In the genomic region with DNA sequence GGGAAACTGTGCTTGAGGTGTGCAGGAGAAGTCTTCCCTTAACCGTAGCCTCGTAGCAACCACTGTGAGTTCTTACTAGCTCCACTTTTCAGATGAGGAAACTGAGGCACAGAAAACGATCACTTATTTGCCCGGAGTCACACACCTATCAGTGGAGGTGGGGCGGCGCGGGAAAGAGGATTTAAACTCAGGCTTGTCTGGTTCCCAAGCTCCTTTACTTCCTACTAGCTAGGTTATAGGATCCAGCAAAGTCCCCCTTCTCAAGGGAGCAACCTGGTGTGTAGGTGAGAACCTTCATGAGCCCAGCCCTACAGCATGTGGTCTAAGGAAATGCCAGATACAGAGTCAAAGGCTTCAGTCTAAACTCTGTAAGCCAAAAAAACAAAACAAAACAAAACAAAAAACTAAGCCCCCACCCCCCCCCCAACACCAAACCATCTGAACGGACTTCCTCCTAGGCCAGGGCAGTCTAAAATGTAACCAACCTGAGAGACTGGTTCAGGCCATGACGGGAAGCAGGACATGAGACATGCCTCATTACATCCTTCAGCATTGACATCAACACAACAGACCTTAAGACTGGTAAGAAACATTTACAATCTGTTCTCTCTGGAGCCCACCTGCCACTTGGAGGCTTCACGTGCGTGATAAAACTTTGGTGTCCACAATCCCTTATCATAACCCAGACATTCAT, we compare ENCODE assay signal across 9 cellular contexts. TPM values are rescaled to one million over a fixed set of nuclear protein-coding genes. Genes with fewer than 3 reads are reported as not detected.
DNase-seq lines count a peak whose midpoint lies in the region; ATAC-seq, FAIRE-seq and TF ChIP-seq lines count a peak whose summit lies in the region.
"Had no signal": no experiment of that assay in that cellular context is flagged by ENCODE, and none has a peak within 500 bp of the region (broad histone marks: within the 10 kb centered on the region; RNA-seq: fewer than 3 reads in every experiment).

No MANE protein-coding gene starts in this region.

- H3K4me1 ChIP-seq in A549 (peaks cover 36% of the 10 kb centered on the region), K562 (replicated peaks in 1 of 2; ENCODE audit: control insufficient read depth in 2 of 2, insufficient read depth in 2 of 2, low read length in 2 of 2) (peaks cover 19 to 23% of the 10 kb centered on the region in 2 experiments), lower lobe of right lung (peaks cover 33% of the 10 kb centered on the region), urinary bladder (ENCODE audit: insufficient read depth) (no peaks in the 10 kb centered on the region)

- POLR2A ChIA-PET in A549 (lab: Yijun Ruan, JAX) (interaction anchor here (0.8 to 1.2 kb wide), 2 partner anchors 14 to 26 kb away, joined by 3 to 5 read pairs; a partner anchor contains a TSS), K562 (lab: Yijun Ruan, JAX) (interaction anchor here (0.5 to 4.2 kb wide), 12 partner anchors 10 to 895 kb away, joined by 3 to 33 read pairs (median 3); a partner anchor contains a TSS)

- H3K79me2 ChIP-seq in K562 (ENCODE audit: control insufficient read depth, insufficient read depth, low read length), result peaks cover 49% of the 10 kb centered on the region

- in situ Hi-C loops in K562 (cut with MboI), result no loop called here

- ATAC-seq in A549 (peak; percentile 3 to 12; a peak in 3 of 6 replicates), K562 (peak; percentile 0; the same call in 1 of the 3 replicates), lower lobe of right lung (peak in 1 of 2 donors; percentile 1), GM18873 (IDR thresholded peaks at IDR 0.05; ENCODE audit: low FRiP score, unreplicated experiment) (no peak)

- no peaks in the 10 kb centered on the region for H3K27me3 ChIP-seq in K562 (ENCODE audit: control insufficient read depth in 2 of 2, insufficient read depth in 2 of 2, low read length in 2 of 2)
- H3K27me3 ChIP-seq in lower lobe of right lung (ENCODE audit: low read depth), result no peaks in the 10 kb centered on the region

- H3K27ac ChIP-seq in A549, result peak overlapping the region; percentile 96 to 99
- peak overlapping the region; percentile 88 for H3K27ac ChIP-seq in K562 (ENCODE audit: extremely low read depth, low read depth, low read length)
- H3K27ac ChIP-seq in lower lobe of right lung, result peak overlapping the region; percentile 94
- peak overlapping the region; percentile 83 for H3K27ac ChIP-seq in urinary bladder (ENCODE audit: low read depth)

- no peaks in the 10 kb centered on the region for H3K9me3 ChIP-seq in A549
- H3K9me3 ChIP-seq in K562 (replicated peaks; ENCODE audit: control insufficient read depth, insufficient read depth, low read depth, low read length), result no peaks in the 10 kb centered on the region
- no peaks in the 10 kb centered on the region for H3K9me3 ChIP-seq in lower lobe of right lung

- no peak for TF ChIP-seq POLR2A in A549 (IDR thresholded peaks at IDR 0.05; ENCODE audit: low read length)
- no peak for TF ChIP-seq POLR2A in K562 (conservative IDR thresholded peaks at IDR 0.05)

- TF ChIP-seq RAD21 in A549 (conservative IDR thresholded peaks at IDR 0.05 in 1 of 2, IDR thresholded peaks at IDR 0.05 in 1 of 2), result no peak
- no peak for TF ChIP-seq RAD21 in K562 (CRISPR knock-in tag; conservative IDR thresholded peaks at IDR 0.05 in 1 of 2, IDR thresholded peaks at IDR 0.05 in 1 of 2)

- no peaks in the 10 kb centered on the region for H3K9me1 ChIP-seq in K562 (ENCODE audit: control insufficient read depth, insufficient read depth, low read length)

- H3K36me3 ChIP-seq in K562 (ENCODE audit: control insufficient read depth, insufficient read depth, low read length) (peaks cover 13% of the 10 kb centered on the region; the same call in 2 of the 3 replicates), lower lobe of right lung (peaks cover 3% of the 10 kb centered on the region), urinary bladder (ENCODE audit: insufficient read depth) (no peaks in the 10 kb centered on the region)

- intact Hi-C loops in K562 (cut with micrococcal nuclease), result loop anchor here (5.0 kb wide), 2 partner anchors 86 to 106 kb away; no protein-coding TSS in a partner anchor
- intact Hi-C loops in lower lobe of right lung (cut with DNase I), result no loop called here

- H2AFZ ChIP-seq in K562 (ENCODE audit: low read depth, low read length), result peak overlapping the region; percentile 96

- TF ChIP-seq CTCF in A549 (IDR thresholded peaks at IDR 0.05) (no peak), HFF-Myc (IDR thresholded peaks at IDR 0.05; ENCODE audit: low read depth, low read length, missing control alignments) (no peak), K562 (IDR thresholded peaks at IDR 0.05 in 2 of 3, conservative IDR thresholded peaks at IDR 0.05 in 1 of 3; ENCODE audit: insufficient read depth in 2 of 3, low read depth in 1 of 3, low read length in 3 of 3) (no peak), lower lobe of right lung (IDR thresholded peaks at IDR 0.05) (no peak)

- H3K4me3 ChIP-seq in A549, result peak overlapping the region; percentile 82
- peak overlapping the region; percentile 83 for H3K4me3 ChIP-seq in HFF-Myc (replicated peaks; ENCODE audit: low read depth, low read length)
- peak overlapping the region; percentile 96 for H3K4me3 ChIP-seq in K562
- peak overlapping the region; percentile 97 for H3K4me3 ChIP-seq in lower lobe of right lung
- peak overlapping the region; percentile 82 for H3K4me3 ChIP-seq in urinary bladder (ENCODE audit: low read depth, low read length)

- peak overlapping the region; percentile 90 to 98 for H3K9ac ChIP-seq in K562 (ENCODE audit: insufficient read depth in 1 of 2, low read depth in 2 of 2, low read length in 2 of 2)

- TSS peak; percentile 91 for BruUV-seq in K562 (replicated peaks; lab: Mats Ljungman, UMichigan)

- peak overlapping the region; percentile 99 for H3K4me2 ChIP-seq in A549
- peak overlapping the region; percentile 99 for H3K4me2 ChIP-seq in K562 (ENCODE audit: insufficient read depth, low read length)

- TF ChIP-seq EP300 in A549 (IDR thresholded peaks at IDR 0.05) (no peak), K562 (IDR thresholded peaks at IDR 0.05; ENCODE audit: low read length) (no peak)

- WGBS in A549 (ENCODE audit: missing lambda C conversion rate), result 51% methylated on average over 5 of the region's 11 CpGs
- 23% methylated on average over 11 of the region's 11 CpGs for WGBS in K562 (ENCODE audit: insufficient coverage, low coverage, missing lambda C conversion rate)
- 61% methylated on average over 11 of the region's 11 CpGs for WGBS in urinary bladder

- CTCF ChIA-PET in A549 (lab: Yijun Ruan, JAX) (interaction anchor here (0.5 to 4.2 kb wide), 7 partner anchors 9 to 88 kb away, joined by 3 to 59 read pairs (median 4); no protein-coding TSS in a partner anchor), K562 (lab: Yijun Ruan, JAX; ENCODE audit: low intra/inter-chr PET ratio) (interaction anchor here (1.8 kb wide), 1 partner anchor 11 kb away, joined by 8 read pairs; no protein-coding TSS in a partner anchor)

- DNase-seq in A549 (ENCODE audit: low read depth in 1 of 2, low spot score in 1 of 2) (no peak), HFF-Myc (ENCODE audit: extremely low read depth, low read depth) (no peak), K562 (ENCODE audit: extremely low read depth in 1 of 4, low spot score in 3 of 4) (peak in 1 of 4 experiments; percentile 44), lower lobe of right lung (no peak)
- no peak for DNase-seq in stimulated activated CD4-positive, alpha-beta T cell treated with anti-CD3 and anti-CD28 coated beads, Interleukin-4, amount 100 ng/mL, for 4 hours
- no peak for DNase-seq in activated CD8-positive, alpha-beta memory T cell treated with anti-CD3 and anti-CD28 coated beads, Interleukin-2, amount 50 U/mL, for 48 hours

- FAIRE-seq in A549 (lab: Jason Lieb, UNC) (no peak), K562 (lab: Jason Lieb, UNC) (no peak)
- FAIRE-seq: islet of Langerhans had no signal

- peaks cover 4% of the 10 kb centered on the region; the same call in 1 of the 2 replicates for H4K20me1 ChIP-seq in K562 (replicated peaks; ENCODE audit: control insufficient read depth, insufficient read depth, low read length)

RNA-seq across cellular contexts. Expression of a gene that starts 0.7 kb away (rescaled TPM):
- polyA plus RNA-seq in A549 (2011; rRNA removed) (12.4 and 14.0 TPM in 2 replicates), A549 (2017; fragmentation: RNase III; extraction: RNeasy Plus Mini Kit Qiagen cat#74134 plus additional on column Dnase treatment) (4.7 to 5.8 TPM (median 5.4 TPM) in 3 replicates), K562 (2011; rRNA removed) (23.6 and 37.6 TPM in 2 replicates), K562 (2014; fragmentation: Illumina TruSeq; extraction: Trizol) (20.8 and 24.8 TPM in 2 replicates), K562 (2014; fragmentation: Nextera tagmentation; extraction: Ambion mirVana) (1 to 10 TPM; 7.2 to 8.0 TPM), K562 (2014; rRNA removed) (15.4 and 20.1 TPM in 2 replicates), urinary bladder (28.2 TPM)
- 6.0 and 7.3 TPM in 2 replicates for polyA plus RNA-seq in A549 (2012; cell fraction: cytosol; rRNA removed)
- 7.7 and 11.4 TPM in 2 replicates for polyA plus RNA-seq in A549 (2012; cell fraction: nucleus; rRNA removed)
- polyA minus RNA-seq in A549 (2011; rRNA and poly(A)+ RNA removed), result 21.1 and 23.2 TPM in 2 replicates
- 67.9 and 105 TPM in 2 replicates for total RNA-seq in K562 (2011; cell fraction: chromatin; rRNA removed; ENCODE audit: low replicate concordance)
- 41.7 and 47.5 TPM in 2 replicates for total RNA-seq in K562 (2011; cell fraction: nucleolus; rRNA removed)
- 69.1 and 89.4 TPM in 2 replicates for total RNA-seq in K562 (2011; cell fraction: nucleoplasm; rRNA removed)
- total RNA-seq in K562 (2014; rRNA removed) (11.6 and 13.6 TPM in 2 replicates), K562 (2014; rRNA removed; fragmentation: Illumina TruSeq; extraction: Trizol) (14.6 and 17.4 TPM in 2 replicates), K562 (2015; rRNA removed; fragmentation: Illumina TruSeq; extraction: Trizol) (15.5 and 17.5 TPM in 2 replicates), K562 (2021) (21.2 and 24.1 TPM in 2 replicates), lower lobe of right lung (21.5 TPM), urinary bladder (25.7 TPM)
- polyA plus RNA-seq in K562 (2011; cell fraction: cytosol; rRNA removed), result 26.7 and 30.1 TPM in 2 replicates
- 48.3 and 53.6 TPM in 2 replicates for polyA plus RNA-seq in K562 (2011; cell fraction: nucleus; rRNA removed)
- polyA plus RNA-seq in K562 (2012), result 17.4 and 33.7 TPM in 2 replicates
- polyA minus RNA-seq in K562 (2011; rRNA and poly(A)+ RNA removed), result 31.9 and 41.8 TPM in 2 replicates
- 13.6 and 19.1 TPM in 2 replicates for polyA minus RNA-seq in K562 (2011; cell fraction: cytosol; rRNA and poly(A)+ RNA removed)
- 13.2 and 26.5 TPM in 2 replicates for polyA minus RNA-seq in K562 (2011; cell fraction: nucleus; rRNA and poly(A)+ RNA removed)

RNA-seq across cellular contexts. Expression of a gene that starts 14.1 kb away (rescaled TPM):
- polyA plus RNA-seq in A549 (2011; rRNA removed) (56.8 and 62.9 TPM in 2 replicates), A549 (2017; fragmentation: RNase III; extraction: RNeasy Plus Mini Kit Qiagen cat#74134 plus additional on column Dnase treatment) (88.9 to 91.9 TPM (median 90.7 TPM) in 3 replicates), K562 (2011; rRNA removed) (82.5 and 83.2 TPM in 2 replicates), K562 (2014; fragmentation: Illumina TruSeq; extraction: Trizol) (143 and 171 TPM in 2 replicates), K562 (2014; fragmentation: Nextera tagmentation; extraction: Ambion mirVana) (1 to 10 TPM; 3.9 to 7.2 TPM), K562 (2014; rRNA removed) (82.5 and 110 TPM in 2 replicates), urinary bladder (115 TPM)
- polyA plus RNA-seq in A549 (2012; cell fraction: cytosol; rRNA removed), result 79.0 and 90.2 TPM in 2 replicates
- 56.6 and 57.2 TPM in 2 replicates for polyA plus RNA-seq in A549 (2012; cell fraction: nucleus; rRNA removed)
- 53.5 and 66.2 TPM in 2 replicates for polyA minus RNA-seq in A549 (2011; rRNA and poly(A)+ RNA removed)
- total RNA-seq in K562 (2011; cell fraction: chromatin; rRNA removed; ENCODE audit: low replicate concordance), result 32.7 and 51.8 TPM in 2 replicates
- total RNA-seq in K562 (2011; cell fraction: nucleolus; rRNA removed), result 40.4 and 41.1 TPM in 2 replicates
- total RNA-seq in K562 (2011; cell fraction: nucleoplasm; rRNA removed), result 47.8 and 68.1 TPM in 2 replicates
- total RNA-seq in K562 (2014; rRNA removed) (72.9 and 112 TPM in 2 replicates), K562 (2014; rRNA removed; fragmentation: Illumina TruSeq; extraction: Trizol) (48.5 and 53.3 TPM in 2 replicates), K562 (2015; rRNA removed; fragmentation: Illumina TruSeq; extraction: Trizol) (80.1 and 88.3 TPM in 2 replicates), K562 (2021) (145 and 149 TPM in 2 replicates), lower lobe of right lung (111 TPM), urinary bladder (17.8 TPM)
- polyA plus RNA-seq in K562 (2011; cell fraction: cytosol; rRNA removed), result 119 and 167 TPM in 2 replicates
- polyA plus RNA-seq in K562 (2011; cell fraction: nucleus; rRNA removed), result 47.8 and 62.7 TPM in 2 replicates
- 91.4 and 111 TPM in 2 replicates for polyA plus RNA-seq in K562 (2012)
- polyA minus RNA-seq in K562 (2011; rRNA and poly(A)+ RNA removed), result 36.0 and 46.5 TPM in 2 replicates
- 60.6 and 62.5 TPM in 2 replicates for polyA minus RNA-seq in K562 (2011; cell fraction: cytosol; rRNA and poly(A)+ RNA removed)
- polyA minus RNA-seq in K562 (2011; cell fraction: nucleus; rRNA and poly(A)+ RNA removed), result 12.4 and 16.3 TPM in 2 replicates
